ENCODE assay signal across 36 cellular contexts in the genomic region with DNA sequence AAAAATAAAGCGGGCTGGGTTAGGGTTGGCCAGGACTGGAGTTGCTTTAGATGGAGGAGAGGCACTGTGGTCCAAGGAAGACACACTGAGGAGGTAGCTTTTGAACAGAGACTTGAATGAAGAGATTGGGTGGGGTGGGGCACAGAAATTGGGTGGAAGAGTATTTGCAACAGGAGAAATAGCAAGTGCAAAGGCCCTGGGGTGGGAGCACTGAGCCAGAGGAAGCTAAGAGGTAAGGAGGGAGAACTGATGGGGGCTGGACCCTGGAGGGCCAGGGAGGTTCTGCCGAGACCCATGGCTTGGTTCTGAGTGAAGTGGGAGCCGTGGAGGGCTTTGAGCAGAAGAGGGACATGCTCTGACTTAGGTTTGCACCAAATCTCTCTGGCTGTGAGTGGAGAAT. TPM values are rescaled to one million over a fixed set of nuclear protein-coding genes. Genes with fewer than 3 reads are reported as not detected.
"Had no signal": no experiment of that assay in that cellular context is flagged by ENCODE, and none has a peak within 500 bp of the region (broad histone marks: within the 10 kb centered on the region; RNA-seq: fewer than 3 reads in every experiment).

No MANE protein-coding gene starts in this region.

- H3K27ac ChIP-seq: KMS-11 had no signal

- H3K4me3 ChIP-seq: MG63 had no signal

- H3K27me3 ChIP-seq: MG63 had no signal

- H3K9me3 ChIP-seq: MG63 had no signal

- H3K4me2 ChIP-seq: KMS-11 had no signal

- H3K9ac ChIP-seq: KMS-11 had no signal

- DNase-seq: Karpas-422, Kasumi-1, MG63, MM.1S, MV-4-11, NCI-H1048, NCI-H1092, NCI-H1092 treated with DMSO at 0.1 percent for 48 hours, NCI-H1105, NCI-H1105 treated with DMSO at 0.1 percent for 48 hours, NCI-H1417, NCI-H1417 treated with DMSO at 0.1 percent for 48 hours, NCI-H1436, NCI-H1436 treated with DMSO at 0.1 percent for 48 hours, NCI-H146, NCI-H1694, NCI-H1694 treated with DMSO at 0.1 percent for 48 hours, NCI-H187, NCI-H187 treated with DMSO at 0.1 percent for 48 hours, NCI-H1930, NCI-H2029, NCI-H2029 treated with DMSO at 0.1 percent for 48 hours, NCI-H2081, NCI-H2081 treated with DMSO at 0.1 percent for 48 hours, NCI-H2107, NCI-H2171, NCI-H2171 treated with DMSO at 0.1 percent for 48 hours, NCI-H2227 treated with DMSO at 0.1 percent for 48 hours, NCI-H226, NCI-H345, NCI-H446, NCI-H446 treated with DMSO at 0.1 percent for 48 hours, NCI-H510A had no signal

RNA-seq across cellular contexts. Expression of a gene that starts 45.4 kb away (rescaled TPM):
- total RNA-seq: M059J, NCI-H460 had no signal
